1 cellular context compared by ENCODE assay signal in the genomic region with DNA sequence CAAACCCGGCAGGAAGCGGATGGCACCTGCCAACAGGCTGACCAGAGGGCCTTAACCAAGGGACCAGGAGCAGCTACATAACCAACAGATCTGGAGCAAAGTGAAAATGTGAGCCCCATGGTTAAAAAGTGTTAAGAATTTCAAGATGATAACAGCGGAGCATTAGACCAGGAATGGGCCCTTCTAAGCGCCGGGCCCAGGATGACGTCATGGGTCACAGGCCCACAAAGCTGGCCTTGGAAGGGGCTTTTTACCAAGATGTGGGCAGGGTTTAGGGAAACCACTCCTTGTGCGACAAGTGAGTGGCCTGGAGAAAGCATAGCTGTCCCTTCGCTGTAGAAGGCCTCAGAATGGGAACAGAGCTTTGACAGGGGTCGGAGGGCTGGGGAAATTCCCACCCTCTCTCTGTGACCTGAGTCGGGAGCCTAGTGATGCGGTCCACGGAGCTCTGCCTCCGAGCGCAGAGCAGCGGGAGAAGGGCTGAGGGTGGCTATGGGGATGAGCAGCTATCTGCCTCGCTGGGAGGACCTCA.
TF ChIP-seq lines count a peak whose summit lies in the region.

No MANE protein-coding gene starts in this region.

TF ChIP-seq in GM23338, 12 proteins besides CTCF, POLR2A, EP300 and RAD21 (continued from another document):
- TF ChIP-seq ZNF462 (CRISPR knock-in tag; IDR thresholded peaks at IDR 0.05) (no peak), POLR2AphosphoS5 (IDR thresholded peaks at IDR 0.05; ENCODE audit: low read depth) (no peak), EZH2phosphoT487 (IDR thresholded peaks at IDR 0.05; ENCODE audit: unreplicated experiment) (no peak), ZNF114 (CRISPR knock-in tag; IDR thresholded peaks at IDR 0.05) (no peak), REST (IDR thresholded peaks at IDR 0.05; ENCODE audit: unreplicated experiment) (no peak), CREB1 (CRISPR knock-in tag; IDR thresholded peaks at IDR 0.05; ENCODE audit: low read depth) (no peak), EZH2 (IDR thresholded peaks at IDR 0.05; ENCODE audit: low read depth, unreplicated experiment) (no peak)
- TF ChIP-seq, protein P1, sequence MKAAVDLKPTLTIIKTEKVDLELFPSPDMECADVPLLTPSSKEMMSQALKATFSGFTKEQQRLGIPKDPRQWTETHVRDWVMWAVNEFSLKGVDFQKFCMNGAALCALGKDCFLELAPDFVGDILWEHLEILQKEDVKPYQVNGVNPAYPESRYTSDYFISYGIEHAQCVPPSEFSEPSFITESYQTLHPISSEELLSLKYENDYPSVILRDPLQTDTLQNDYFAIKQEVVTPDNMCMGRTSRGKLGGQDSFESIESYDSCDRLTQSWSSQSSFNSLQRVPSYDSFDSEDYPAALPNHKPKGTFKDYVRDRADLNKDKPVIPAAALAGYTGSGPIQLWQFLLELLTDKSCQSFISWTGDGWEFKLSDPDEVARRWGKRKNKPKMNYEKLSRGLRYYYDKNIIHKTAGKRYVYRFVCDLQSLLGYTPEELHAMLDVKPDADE (IDR thresholded peaks at IDR 0.05) = no peak
